In the genomic region with DNA sequence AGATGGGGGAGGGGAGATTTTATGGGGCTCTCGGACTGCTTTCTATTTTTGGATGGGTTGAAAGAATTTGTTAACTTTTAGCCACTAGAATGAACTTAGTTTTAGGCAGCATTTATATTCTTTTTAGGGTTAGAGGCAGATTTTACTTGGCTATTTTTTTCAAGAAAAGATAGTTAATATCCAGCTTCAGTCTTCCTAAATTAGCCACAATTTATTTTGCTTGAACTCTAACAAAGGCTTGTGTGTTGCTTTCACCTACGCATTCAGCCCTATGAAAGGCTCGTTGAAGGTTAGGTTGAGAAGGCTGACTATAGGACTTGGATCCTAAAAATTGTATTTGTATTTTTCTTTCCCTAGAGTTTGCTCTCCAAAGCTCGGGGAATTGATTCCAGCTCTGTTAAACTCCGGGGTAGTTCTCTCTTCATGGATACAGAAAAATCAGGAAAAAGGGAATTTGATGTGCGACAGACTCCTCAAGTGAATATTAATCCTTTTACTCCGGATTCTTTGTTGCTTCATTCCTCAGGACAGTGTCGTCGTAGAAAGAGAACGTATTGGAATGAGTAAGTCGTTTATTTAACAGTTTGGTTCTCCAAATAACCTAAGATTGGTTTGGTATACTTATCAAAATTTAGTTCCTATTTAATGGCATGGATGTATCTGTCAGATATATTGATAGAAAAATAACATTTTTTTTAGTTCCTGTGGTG, we compare ENCODE assay signal across 8 cellular contexts. TPM values are rescaled to one million over a fixed set of nuclear protein-coding genes. Genes with fewer than 3 reads are reported as not detected.
DNase-seq lines count a peak whose midpoint lies in the region; ATAC-seq, FAIRE-seq and TF ChIP-seq lines count a peak whose summit lies in the region.

No MANE protein-coding gene starts in this region.

- H3K4me1 ChIP-seq in foreskin keratinocyte (peaks cover 36% of the 10 kb centered on the region), small intestine (ENCODE audit: control insufficient read depth in 2 of 2, insufficient read depth in 1 of 2, low read depth in 1 of 2, low read length in 1 of 2) (no peaks in the 10 kb centered on the region)

- H3K4me3 ChIP-seq in small intestine (ENCODE audit: low read depth in 1 of 2, low read length in 2 of 2): peak overlapping the region in 1 of 2 donors; percentile 60

- H3K27ac ChIP-seq in foreskin keratinocyte: peak overlapping the region; percentile 96
- peak overlapping the region; percentile 92 to 98 for H3K27ac ChIP-seq in small intestine (ENCODE audit: low read depth in 1 of 2, low read length in 1 of 2)

- H3K9me3 Mint-ChIP-seq in T-helper 2 cell treated with Interferon-gamma antibody and Interleukin-4, amounts not matched to agents 5 μg/mL and 100 μg/mL, for 36 hours: no peaks in the 10 kb centered on the region

- ATAC-seq in foreskin keratinocyte (no peak), HG03442 (IDR thresholded peaks at IDR 0.05; ENCODE audit: unreplicated experiment) (no peak)

- DNase-seq in DMS53 (lab: John Stamatoyannopoulos, UW): peak; percentile 40
- no peak for DNase-seq in DMS53 treated with DMSO at 0.1 percent for 48 hours (lab: John Stamatoyannopoulos, UW; ENCODE audit: unreplicated experiment)
- DNase-seq in T-helper 2 cell treated with Interferon-gamma antibody and Interleukin-4, amounts not matched to agents 5 μg/mL and 100 μg/mL, for 36 hours (ENCODE audit: low spot score): no peak
- peak in 1 of 2 donors; percentile 47 for DNase-seq in foreskin keratinocyte
- no peak for DNase-seq in small intestine
- DNase-seq in medulla oblongata (ENCODE audit: extremely low spot score): no peak
- DNase-seq in HCEC 1CT: no peak

- FAIRE-seq in small intestine (lab: Jason Lieb, UNC): no peak

- TF ChIP-seq CTCF in foreskin keratinocyte (conservative IDR thresholded peaks at IDR 0.05): no peak

- H3K36me3 ChIP-seq in small intestine (ENCODE audit: control insufficient read depth in 2 of 2, insufficient read depth in 2 of 2, low read length in 2 of 2): no peaks in the 10 kb centered on the region

- no peaks in the 10 kb centered on the region for H3K9me3 ChIP-seq in small intestine (ENCODE audit: control insufficient read depth, low read depth)

- peak overlapping the region; percentile 88 for H3K27ac Mint-ChIP-seq in T-helper 2 cell treated with Interferon-gamma antibody and Interleukin-4, amounts not matched to agents 5 μg/mL and 100 μg/mL, for 36 hours

- WGBS in small intestine, 3 donors: 1 to 9% (median 6%) methylated on average over 11 of the region's 11 CpGs

- H3K36me3 Mint-ChIP-seq in T-helper 2 cell treated with Interferon-gamma antibody and Interleukin-4, amounts not matched to agents 5 μg/mL and 100 μg/mL, for 36 hours (ENCODE audit: low read depth): peaks cover 47% of the 10 kb centered on the region

- no peaks in the 10 kb centered on the region for H3K27me3 ChIP-seq in foreskin keratinocyte
- H3K27me3 ChIP-seq in small intestine (ENCODE audit: control insufficient read depth in 2 of 2, insufficient read depth in 2 of 2, low read length in 2 of 2): no peaks in the 10 kb centered on the region

- peak overlapping the region; percentile 98 for H3K4me3 Mint-ChIP-seq in T-helper 2 cell treated with Interferon-gamma antibody and Interleukin-4, amounts not matched to agents 5 μg/mL and 100 μg/mL, for 36 hours

- peaks cover 40% of the 10 kb centered on the region for H3K4me1 Mint-ChIP-seq in T-helper 2 cell treated with Interferon-gamma antibody and Interleukin-4, amounts not matched to agents 5 μg/mL and 100 μg/mL, for 36 hours (ENCODE audit: low read depth)

- H3K27me3 Mint-ChIP-seq in T-helper 2 cell treated with Interferon-gamma antibody and Interleukin-4, amounts not matched to agents 5 μg/mL and 100 μg/mL, for 36 hours (ENCODE audit: low read depth): no peaks in the 10 kb centered on the region

RNA-seq across cellular contexts. Expression of gene WEE1, which starts 2.2 kb away (rescaled TPM):
- total RNA-seq in foreskin keratinocyte: 39.6 and 43.6 TPM in 2 replicates
- polyA plus RNA-seq in foreskin keratinocyte: 10.3 and 14.2 TPM in 2 replicates
- 1 to 10 TPM; 4.6 to 9.7 (median 6.3) TPM for polyA plus RNA-seq in small intestine
